In genomic region chr1:228977741-228978140, GRCh38 we compare ENCODE assay signal across 16 cellular contexts.
DNase-seq lines count a peak whose midpoint lies in the region; ATAC-seq and TF ChIP-seq lines count a peak whose summit lies in the region.
"Had no signal": no experiment of that assay in that cellular context is flagged by ENCODE, and none has a peak within 500 bp of the region (broad histone marks: within the 10 kb centered on the region; RNA-seq: fewer than 3 reads in every experiment).

No MANE protein-coding gene starts in this region.

- H3K27me3 Mint-ChIP-seq in endothelial cell (ENCODE audit: unreplicated experiment): peaks cover 2% of the 10 kb centered on the region

- H3K27ac Mint-ChIP-seq in endothelial cell (ENCODE audit: unreplicated experiment): peak overlapping the region; percentile 43
- H3K27ac Mint-ChIP-seq: IgD-negative memory B cell had no signal

- dilution Hi-C loops in IMR-90 (cut with HindIII; ENCODE audit: low sequenced_read_pairs, unreplicated experiment): no loop called here

- H2AFZ ChIP-seq in IMR-90 (replicated peaks; ENCODE audit: low read length, poor library complexity) (no peak overlapping the region), neuronal stem cell (ENCODE audit: low read length) (no peak overlapping the region)

- H2BK15ac ChIP-seq in IMR-90 (ENCODE audit: low read depth, low read length) (no peak overlapping the region), neuronal stem cell (ENCODE audit: low read length) (no peak overlapping the region)

- no peak for TF ChIP-seq POLR2A in IMR-90 (IDR thresholded peaks at IDR 0.05; ENCODE audit: low read depth, low read length)

- H3K4me3 Mint-ChIP-seq in endothelial cell (ENCODE audit: unreplicated experiment): no peak overlapping the region
- H3K4me3 Mint-ChIP-seq: CD4-positive, alpha-beta memory T cell; IgD-negative memory B cell had no signal

- intact Hi-C loops in IMR-90 (cut with micrococcal nuclease): no loop called here

- H3K9me3 Mint-ChIP-seq in endothelial cell (ENCODE audit: unreplicated experiment): no peaks in the 10 kb centered on the region
- H3K9me3 Mint-ChIP-seq: CD4-positive, alpha-beta memory T cell; IgD-negative memory B cell had no signal

- H3K4me2 ChIP-seq in IMR-90 (ENCODE audit: low read depth, low read length) (no peak overlapping the region), neuronal stem cell (ENCODE audit: insufficient read depth, low read length, poor library complexity, severe bottlenecking) (no peak overlapping the region)
- H3K4me2 ChIP-seq: A549 had no signal

- 0 out of 2 replicates have a peak, but pooled peaks cover 6% of the 10 kb centered on the region for H3K9me1 ChIP-seq in IMR-90 (ENCODE audit: insufficient read depth, low read length)

- H4K8ac ChIP-seq in IMR-90 (ENCODE audit: low read depth in 2 of 2, low read length in 2 of 2): no peak overlapping the region
- no peak overlapping the region for H4K8ac ChIP-seq in neuronal stem cell (ENCODE audit: low read depth, low read length)

- TF ChIP-seq CTCF in IMR-90 (conservative IDR thresholded peaks at IDR 0.05; ENCODE audit: low read depth, low read length) (no peak), endothelial cell (IDR thresholded peaks at IDR 0.05; ENCODE audit: unreplicated experiment) (no peak)

- H4K91ac ChIP-seq in IMR-90 (ENCODE audit: insufficient read depth, low read depth, low read length) (no peak overlapping the region), neuronal stem cell (ENCODE audit: low read depth, low read length, poor library complexity) (peak overlapping the region; percentile 34)

- H3K4me3 ChIP-seq in IMR-90 (ENCODE audit: insufficient read depth, low read depth, low read length) (no peak overlapping the region), neuronal stem cell (ENCODE audit: low read length in 2 of 2) (no peak overlapping the region)
- H3K4me3 ChIP-seq: A549, GM12878 had no signal

- H4K20me1 ChIP-seq in IMR-90 (ENCODE audit: insufficient read depth, low read length): no peaks in the 10 kb centered on the region

- H3K79me1 ChIP-seq in IMR-90 (ENCODE audit: low read depth in 1 of 2, low read length in 2 of 2) (no peaks in the 10 kb centered on the region), neuronal stem cell (ENCODE audit: low read depth, low read length) (no peaks in the 10 kb centered on the region)

- no peaks in the 10 kb centered on the region for H3K9me3 ChIP-seq in IMR-90 (ENCODE audit: control insufficient read depth, insufficient read depth, low read length)
- H3K9me3 ChIP-seq in neuronal stem cell (replicated peaks in 1 of 2; ENCODE audit: control insufficient read depth in 2 of 2, insufficient read depth in 1 of 2, low read depth in 1 of 2, low read length in 2 of 2): peaks cover 0 to 1% of the 10 kb centered on the region in 2 donors
- H3K9me3 ChIP-seq: A549, BE2C had no signal

- H2AK5ac ChIP-seq in IMR-90 (ENCODE audit: low read depth, low read length) (no peak overlapping the region), neuronal stem cell (ENCODE audit: low read depth, low read length) (no peak overlapping the region)

- peaks cover 29% of the 10 kb centered on the region for H3K4me1 Mint-ChIP-seq in endothelial cell (ENCODE audit: unreplicated experiment)
- H3K4me1 Mint-ChIP-seq: IgD-negative memory B cell had no signal

- no peaks in the 10 kb centered on the region for H3K27me3 ChIP-seq in IMR-90 (ENCODE audit: control insufficient read depth, insufficient read depth, low read length)
- H3K27me3 ChIP-seq in neuronal stem cell (ENCODE audit: control insufficient read depth in 3 of 3, insufficient read depth in 3 of 3, low read depth in 1 of 3, low read length in 3 of 3): peaks cover 0 to 3% (median 0%) of the 10 kb centered on the region in 3 experiments
- H3K27me3 ChIP-seq: BE2C had no signal

- H3K27ac ChIP-seq in IMR-90 (ENCODE audit: insufficient read depth, low read length) (no peak overlapping the region), neuronal stem cell (replicated peaks; ENCODE audit: low read length) (no peak overlapping the region)
- H3K27ac ChIP-seq: A549, HL-60 had no signal

- no peak overlapping the region for H3K56ac ChIP-seq in IMR-90 (ENCODE audit: extremely low read depth, insufficient read depth, low read length)

- H2BK20ac ChIP-seq in IMR-90 (ENCODE audit: low read depth, low read length): no peak overlapping the region

- H3K9ac ChIP-seq in IMR-90 (ENCODE audit: low read depth, low read length) (no peak overlapping the region), neuronal stem cell (ENCODE audit: low read depth, low read length, poor library complexity) (no peak overlapping the region)

- H3K14ac ChIP-seq in IMR-90 (replicated peaks; ENCODE audit: low read depth, low read length) (no peak overlapping the region), neuronal stem cell (ENCODE audit: low read length) (no peak overlapping the region)

- in situ Hi-C loops in IMR-90 (cut with MboI; ENCODE audit: low sequenced_read_pairs): no loop called here

- 100% methylated on average over 1 to 2 of the region's 3 CpGs for WGBS in IMR-90 (ENCODE audit: extremely low coverage in 2 of 2, insufficient read length in 1 of 2), 2 experiments
- WGBS in neuronal stem cell (ENCODE audit: extremely low coverage in 2 of 2, insufficient read length in 2 of 2, insufficient replicate concordance in 1 of 2), 2 donors: 100% methylated on average over 3 of the region's 3 CpGs; no CpG with 5 or more reads in 1 of the 2 donors

- H3K4ac ChIP-seq in IMR-90 (ENCODE audit: low read depth, low read length) (no peak overlapping the region), neuronal stem cell (ENCODE audit: low read length) (no peak overlapping the region)

- H4K5ac ChIP-seq in IMR-90 (ENCODE audit: low read depth, low read length): no peak overlapping the region

- no peak overlapping the region for H3K18ac ChIP-seq in IMR-90 (ENCODE audit: low read depth, low read length)
- H3K18ac ChIP-seq in neuronal stem cell (ENCODE audit: low read length): no peak overlapping the region

- H3K4me1 ChIP-seq in IMR-90 (ENCODE audit: control insufficient read depth, insufficient read depth, low read length) (peaks cover 8% of the 10 kb centered on the region; the same call in 1 of the 2 replicates), neuronal stem cell (ENCODE audit: control insufficient read depth in 2 of 2, insufficient read depth in 1 of 2, low read depth in 1 of 2, low read length in 2 of 2) (peaks cover 0 to 18% of the 10 kb centered on the region in 2 donors)
- H3K4me1 ChIP-seq: A549, BE2C had no signal

- no peaks in the 10 kb centered on the region for H3K36me3 Mint-ChIP-seq in endothelial cell (ENCODE audit: low read depth, unreplicated experiment)
- H3K36me3 Mint-ChIP-seq: CD4-positive, alpha-beta memory T cell; IgD-negative memory B cell had no signal

- CTCF ChIA-PET in IMR-90 (lab: Yijun Ruan, JAX): no interaction called here

- no TSS peak for BruUV-seq in IMR-90 (replicated peaks; lab: Mats Ljungman, UMichigan)

- H3K36me3 ChIP-seq in IMR-90 (ENCODE audit: control insufficient read depth, insufficient read depth, low read length) (no peaks in the 10 kb centered on the region), neuronal stem cell (replicated peaks in 1 of 2; ENCODE audit: control insufficient read depth in 2 of 2, insufficient read depth in 2 of 2, low read length in 2 of 2) (no peaks in the 10 kb centered on the region)
- H3K36me3 ChIP-seq: BE2C had no signal

- H2BK120ac ChIP-seq in IMR-90 (ENCODE audit: low read depth, low read length): no peak overlapping the region
- no peak overlapping the region for H2BK120ac ChIP-seq in neuronal stem cell (ENCODE audit: low read depth, low read length)

- H2AK9ac ChIP-seq in IMR-90 (replicated peaks; ENCODE audit: low read depth, low read length, poor library complexity): no peak overlapping the region

- no peak for ATAC-seq in IMR-90 (ENCODE audit: low read depth)
- ATAC-seq: A549, GM12878 had no signal

- H3K23ac ChIP-seq in IMR-90 (ENCODE audit: low read depth, low read length) (no peak overlapping the region), neuronal stem cell (ENCODE audit: low read depth, low read length, poor library complexity) (no peak overlapping the region)

- no peak overlapping the region for H2BK12ac ChIP-seq in neuronal stem cell (ENCODE audit: low read length)

- POLR2A ChIA-PET in IMR-90 (lab: Charles Lee; ENCODE audit: unreplicated experiment): no interaction called here

- H2BK5ac ChIP-seq in IMR-90 (ENCODE audit: low read depth, low read length, poor library complexity, severe bottlenecking) (peak overlapping the region; percentile 36), neuronal stem cell (ENCODE audit: low read length) (no peak overlapping the region)

- DNase-seq in IMR-90 (no peak), endothelial cell (ENCODE audit: low spot score) (no peak), neuronal stem cell (ENCODE audit: low spot score) (no peak), NCI-H524 (lab: John Stamatoyannopoulos, UW) (no peak), NCI-H510A (lab: John Stamatoyannopoulos, UW) (no peak)
- DNase-seq in activated CD4-positive, CD25-positive, alpha-beta regulatory T cell (lab: John Stamatoyannopoulos, UW): no peak
- DNase-seq in central memory CD4-positive, alpha-beta T cell: no peak
- DNase-seq: BE2C; CD4-positive, alpha-beta memory T cell; DMS79; GOT3; HCEC 1CT had no signal

- TF ChIP-seq RAD21 in IMR-90 (IDR thresholded peaks at IDR 0.05; ENCODE audit: low read length): no peak

TF ChIP-seq in IMR-90, 13 proteins besides CTCF, POLR2A, EP300 and RAD21:
- TF ChIP-seq, protein P1, sequence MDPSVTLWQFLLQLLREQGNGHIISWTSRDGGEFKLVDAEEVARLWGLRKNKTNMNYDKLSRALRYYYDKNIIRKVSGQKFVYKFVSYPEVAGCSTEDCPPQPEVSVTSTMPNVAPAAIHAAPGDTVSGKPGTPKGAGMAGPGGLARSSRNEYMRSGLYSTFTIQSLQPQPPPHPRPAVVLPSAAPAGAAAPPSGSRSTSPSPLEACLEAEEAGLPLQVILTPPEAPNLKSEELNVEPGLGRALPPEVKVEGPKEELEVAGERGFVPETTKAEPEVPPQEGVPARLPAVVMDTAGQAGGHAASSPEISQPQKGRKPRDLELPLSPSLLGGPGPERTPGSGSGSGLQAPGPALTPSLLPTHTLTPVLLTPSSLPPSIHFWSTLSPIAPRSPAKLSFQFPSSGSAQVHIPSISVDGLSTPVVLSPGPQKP (IDR thresholded peaks at IDR 0.05; ENCODE audit: borderline replicate concordance, low read depth, low read length): no peak
- TF ChIP-seq, protein P2, sequence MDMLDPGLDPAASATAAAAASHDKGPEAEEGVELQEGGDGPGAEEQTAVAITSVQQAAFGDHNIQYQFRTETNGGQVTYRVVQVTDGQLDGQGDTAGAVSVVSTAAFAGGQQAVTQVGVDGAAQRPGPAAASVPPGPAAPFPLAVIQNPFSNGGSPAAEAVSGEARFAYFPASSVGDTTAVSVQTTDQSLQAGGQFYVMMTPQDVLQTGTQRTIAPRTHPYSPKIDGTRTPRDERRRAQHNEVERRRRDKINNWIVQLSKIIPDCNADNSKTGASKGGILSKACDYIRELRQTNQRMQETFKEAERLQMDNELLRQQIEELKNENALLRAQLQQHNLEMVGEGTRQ (IDR thresholded peaks at IDR 0.05; ENCODE audit: low read depth, low read length): no peak
- TF ChIP-seq FOS (IDR thresholded peaks at IDR 0.05; ENCODE audit: low read depth, low read length): no peak
- no peak for TF ChIP-seq NFE2L2 (IDR thresholded peaks at IDR 0.05; ENCODE audit: low read depth, low read length)
- TF ChIP-seq MAFK (IDR thresholded peaks at IDR 0.05; ENCODE audit: low read depth, low read length): no peak
